8 cellular contexts compared by ENCODE assay signal in the genomic region with DNA sequence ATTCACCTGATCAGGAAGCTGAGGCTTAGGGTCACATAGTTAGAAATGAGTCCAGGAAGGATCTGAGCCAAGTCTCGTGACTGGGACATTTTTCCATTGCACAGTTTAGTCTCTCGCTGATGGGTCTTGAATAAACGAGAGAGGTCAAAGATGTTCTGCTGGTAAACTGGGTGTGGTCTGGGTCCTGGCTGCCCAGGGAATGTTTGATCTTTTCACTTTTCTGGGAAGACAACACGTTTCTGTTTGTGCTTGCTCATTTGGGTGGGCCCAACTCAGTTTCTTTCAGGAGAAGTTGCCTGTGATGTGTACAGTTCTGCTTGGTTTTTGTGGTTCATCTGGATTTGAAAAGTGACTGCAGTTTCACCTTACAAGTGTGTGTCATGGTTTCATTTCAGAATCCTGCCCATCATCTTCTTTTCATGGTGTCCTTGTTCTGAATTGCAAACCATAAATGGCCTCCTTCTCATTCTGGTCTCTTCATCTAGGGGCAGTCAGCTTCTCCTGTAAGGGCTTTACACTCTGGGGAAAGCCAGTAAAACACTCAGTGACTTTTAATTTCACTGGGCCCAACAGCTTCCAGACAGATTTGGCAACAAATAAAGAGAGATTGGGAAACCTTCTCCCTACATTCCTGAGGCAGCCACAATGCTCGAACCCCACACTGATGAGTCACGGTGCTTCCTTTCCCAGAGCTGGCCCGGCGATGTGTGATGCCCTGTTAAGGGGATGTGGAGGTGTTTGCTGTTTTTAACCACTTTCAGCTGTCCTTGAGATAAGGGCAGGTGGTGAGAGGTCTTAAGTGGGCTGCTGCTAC. TPM values are rescaled to one million over a fixed set of nuclear protein-coding genes. Genes with fewer than 3 reads are reported as not detected.
DNase-seq lines count a peak whose midpoint lies in the region; ATAC-seq and TF ChIP-seq lines count a peak whose summit lies in the region.

No MANE protein-coding gene starts in this region.

- peak; percentile 93 for DNase-seq in RWPE2 (ENCODE audit: low spot score)
- peak; percentile 97 for DNase-seq in fibroblast of villous mesenchyme (ENCODE audit: low read depth)
- DNase-seq in smooth muscle cell (lab: John Stamatoyannopoulos, UW; ENCODE audit: unreplicated experiment), result no peak
- no peak for DNase-seq in KG1 (lab: John Stamatoyannopoulos, UW)
- DNase-seq in cerebellar nuclear complex (lab: John Stamatoyannopoulos, UW), result no peak
- no peak for DNase-seq in NCI-H2107 treated with DMSO at 0.1 percent for 48 hours (lab: John Stamatoyannopoulos, UW; ENCODE audit: unreplicated experiment)

- no peak overlapping the region for H3K4me3 ChIP-seq in RWPE2 (ENCODE audit: severe bottlenecking)
- H3K4me3 ChIP-seq in fibroblast of villous mesenchyme (ENCODE audit: low read depth, low read length), result no peak overlapping the region
- H3K4me3 ChIP-seq in smooth muscle cell, result no peak overlapping the region

- ATAC-seq in GM18499 (IDR thresholded peaks at IDR 0.05; ENCODE audit: insufficient read depth, unreplicated experiment), result peak; percentile 63
- peak; percentile 65 for ATAC-seq in HG02938 (IDR thresholded peaks at IDR 0.05; ENCODE audit: unreplicated experiment)
- ATAC-seq in RWPE2 (ENCODE audit: low read depth), result peak; percentile 89

- H3K4me1 ChIP-seq in RWPE2 (ENCODE audit: insufficient read depth, poor library complexity, severe bottlenecking), result peaks cover 26% of the 10 kb centered on the region
- no peaks in the 10 kb centered on the region for H3K4me1 ChIP-seq in smooth muscle cell (ENCODE audit: low read depth)

- H3K9me3 ChIP-seq in RWPE2 (ENCODE audit: severe bottlenecking), result no peaks in the 10 kb centered on the region
- no peaks in the 10 kb centered on the region for H3K9me3 ChIP-seq in smooth muscle cell (replicated peaks; ENCODE audit: low read depth)

- peaks cover 10% of the 10 kb centered on the region for H3F3A ChIP-seq in smooth muscle cell (ENCODE audit: low read depth)

- no peaks in the 10 kb centered on the region for H4K20me1 ChIP-seq in smooth muscle cell (ENCODE audit: low read depth)

- H3K9ac ChIP-seq in smooth muscle cell (ENCODE audit: low read depth), result peak overlapping the region; percentile 20

- H3K27me3 ChIP-seq in RWPE2 (ENCODE audit: insufficient read depth, poor library complexity, severe bottlenecking) (no peaks in the 10 kb centered on the region), smooth muscle cell (ENCODE audit: low read depth) (no peaks in the 10 kb centered on the region)

- H2AFZ ChIP-seq in smooth muscle cell (ENCODE audit: low read depth), result peak overlapping the region; percentile 11

- TF ChIP-seq CTCF in RWPE2 (IDR thresholded peaks at IDR 0.05; ENCODE audit: poor library complexity, severe bottlenecking), result no peak
- no peak for TF ChIP-seq CTCF in fibroblast of villous mesenchyme (IDR thresholded peaks at IDR 0.05; ENCODE audit: insufficient read depth, low read depth, low read length)
- no peak for TF ChIP-seq CTCF in smooth muscle cell (IDR thresholded peaks at IDR 0.05; ENCODE audit: borderline replicate concordance, insufficient read depth, poor library complexity, severe bottlenecking)

- peak overlapping the region; percentile 11 for H3K4me2 ChIP-seq in smooth muscle cell

- H3K79me2 ChIP-seq in smooth muscle cell (ENCODE audit: low read depth), result no peaks in the 10 kb centered on the region

- peaks cover 5% of the 10 kb centered on the region; the same call in 1 of the 2 replicates for H3K36me3 ChIP-seq in RWPE2 (ENCODE audit: low read depth)
- H3K36me3 ChIP-seq in smooth muscle cell (ENCODE audit: low read depth), result no peaks in the 10 kb centered on the region

- WGBS in smooth muscle cell (ENCODE audit: low lambda C conversion rate), result 22% methylated on average over 8 of the region's 8 CpGs

- H3K27ac ChIP-seq in RWPE2 (ENCODE audit: poor library complexity, severe bottlenecking), result peak overlapping the region; percentile 94
- H3K27ac ChIP-seq in smooth muscle cell (ENCODE audit: low read depth), result peak overlapping the region; percentile 84

RNA-seq across cellular contexts. Expression of a gene that starts 7.2 kb away (rescaled TPM):
- 0.97 and 17.7 TPM in 2 replicates for total RNA-seq in fibroblast of villous mesenchyme
- 10.9 and 27.3 TPM in 2 replicates for total RNA-seq in smooth muscle cell
- 9.8 and 37.5 TPM in 2 replicates for polyA plus RNA-seq in smooth muscle cell

RNA-seq across cellular contexts. Expression of a gene that starts 37.8 kb away (rescaled TPM):
- 10.6 and 26.8 TPM in 2 replicates for total RNA-seq in fibroblast of villous mesenchyme
- 12.5 and 17.0 TPM in 2 replicates for total RNA-seq in smooth muscle cell
- polyA plus RNA-seq in smooth muscle cell, result 4.4 and 6.3 TPM in 2 replicates

Comparison
In these comparisons a context has a peak if more than half of its experiments do, and no peak if none do; other contexts are left out.
1. DNase-seq: peak in RWPE2 (single experiment) and fibroblast of villous mesenchyme (single experiment); none in smooth muscle cell (single experiment), KG1 (single experiment), cerebellar nuclear complex (0 of 2) and NCI-H2107 treated with DMSO at 0.1 percent for 48 hours (single experiment).
2. Peak in every context shown above with its lines, with median percentiles within 50 percentile points of each other: ATAC-seq.